Comparison of ENCODE assay signal across 10 cellular contexts in genomic region chr1:223843934-223844333, GRCh38. TPM values are rescaled to one million over a fixed set of nuclear protein-coding genes. Genes with fewer than 3 reads are reported as not detected.
DNase-seq lines count a peak whose midpoint lies in the region; ATAC-seq and TF ChIP-seq lines count a peak whose summit lies in the region.
"Had no signal": no experiment of that assay in that cellular context is flagged by ENCODE, and none has a peak within 500 bp of the region (broad histone marks: within the 10 kb centered on the region; RNA-seq: fewer than 3 reads in every experiment).

No MANE protein-coding gene starts in this region.

- H3K27ac ChIP-seq in OCI-LY3 (ENCODE audit: low read length) = no peak overlapping the region
- no peak overlapping the region for H3K27ac ChIP-seq in adrenal gland

- H3K36me3 ChIP-seq in OCI-LY3 (replicated peaks; ENCODE audit: low read depth, low read length) (peaks cover 4% of the 10 kb centered on the region), adrenal gland (replicated peaks in 1 of 2) (no peaks in the 10 kb centered on the region)
- H3K36me3 ChIP-seq: neutrophil had no signal

- peak overlapping the region; percentile 83 for H3K9ac ChIP-seq in OCI-LY3 (ENCODE audit: low read length)

- H2AFZ ChIP-seq in OCI-LY3 (ENCODE audit: low read depth, low read length) = no peak overlapping the region

- H3K27me3 Mint-ChIP-seq in effector memory CD8-positive, alpha-beta T cell = no peaks in the 10 kb centered on the region
- no peaks in the 10 kb centered on the region for H3K27me3 Mint-ChIP-seq in osteocyte (ENCODE audit: unreplicated experiment)

- peaks cover 23% of the 10 kb centered on the region for H3K4me1 ChIP-seq in OCI-LY3 (ENCODE audit: low read length)
- H3K4me1 ChIP-seq in adrenal gland (replicated peaks in 1 of 2) = peaks cover 9 to 45% of the 10 kb centered on the region in 2 donors

- H3K27ac Mint-ChIP-seq in effector memory CD8-positive, alpha-beta T cell = peak overlapping the region; percentile 97 to 98
- H3K27ac Mint-ChIP-seq in osteocyte (ENCODE audit: unreplicated experiment) = peak overlapping the region; percentile 96

- intact Hi-C loops in adrenal gland (cut with DNase I) = no loop called here

- H3K79me2 ChIP-seq in OCI-LY3 (ENCODE audit: low read length) = peaks cover 68% of the 10 kb centered on the region

- H3K4me2 ChIP-seq in OCI-LY3 (ENCODE audit: low read length) = peak overlapping the region; percentile 79

- TF ChIP-seq CTCF in OCI-LY3 (IDR thresholded peaks at IDR 0.05; ENCODE audit: low read depth, low read length) (no peak), osteocyte (IDR thresholded peaks at IDR 0.05) (no peak), adrenal gland (IDR thresholded peaks at IDR 0.05) (no peak)

- no peak for ATAC-seq in effector memory CD8-positive, alpha-beta T cell (replicated peaks)

- peaks cover 37 to 42% of the 10 kb centered on the region in 2 donors for H3K4me1 Mint-ChIP-seq in effector memory CD8-positive, alpha-beta T cell (ENCODE audit: low read depth in 2 of 2)
- peaks cover 46% of the 10 kb centered on the region for H3K4me1 Mint-ChIP-seq in osteocyte (ENCODE audit: unreplicated experiment)

- H3K9me3 Mint-ChIP-seq in effector memory CD8-positive, alpha-beta T cell = no peaks in the 10 kb centered on the region
- H3K9me3 Mint-ChIP-seq in osteocyte (ENCODE audit: unreplicated experiment) = no peaks in the 10 kb centered on the region

- DNase-seq in ELR (ENCODE audit: low read depth) (peak; percentile 16), osteocyte (ENCODE audit: extremely low spot score, unreplicated experiment) (no peak), D341Med (ENCODE audit: low spot score) (no peak), adrenal gland (no peak), NCI-H2196 treated with DMSO at 0.1 percent for 48 hours (lab: John Stamatoyannopoulos, UW; ENCODE audit: unreplicated experiment) (no peak), NCI-H345 treated with DMSO at 0.1 percent for 48 hours (lab: John Stamatoyannopoulos, UW; ENCODE audit: unreplicated experiment) (no peak)
- DNase-seq in effector memory CD8-positive, alpha-beta T cell = no peak
- DNase-seq: NCI-H1092 had no signal

- H3K9me3 ChIP-seq in OCI-LY3 (ENCODE audit: insufficient read depth, low read length) = no peaks in the 10 kb centered on the region
- no peaks in the 10 kb centered on the region for H3K9me3 ChIP-seq in adrenal gland (replicated peaks in 1 of 3)
- H3K9me3 ChIP-seq: neutrophil had no signal

- H4K20me1 ChIP-seq in OCI-LY3 (ENCODE audit: insufficient read depth, low read length) = peaks cover 53% of the 10 kb centered on the region

- no peaks in the 10 kb centered on the region for H3K27me3 ChIP-seq in OCI-LY3 (ENCODE audit: low read depth, low read length)
- H3K27me3 ChIP-seq in adrenal gland = no peaks in the 10 kb centered on the region
- H3K27me3 ChIP-seq: neutrophil had no signal

- 77 to 88% (median 81%) methylated on average over 6 of the region's 6 CpGs for WGBS in adrenal gland, 4 donors

- H3K4me3 ChIP-seq in OCI-LY3 (ENCODE audit: low read length) (peak overlapping the region; percentile 79), adrenal gland (no peak overlapping the region)

- no peak for TF ChIP-seq POLR2A in adrenal gland (IDR thresholded peaks at IDR 0.05)

- H3K4me3 Mint-ChIP-seq in effector memory CD8-positive, alpha-beta T cell = peak overlapping the region; percentile 95 to 98
- H3K4me3 Mint-ChIP-seq in osteocyte (ENCODE audit: unreplicated experiment) = peak overlapping the region; percentile 88

- peaks cover 31% of the 10 kb centered on the region for H3K36me3 Mint-ChIP-seq in effector memory CD8-positive, alpha-beta T cell (ENCODE audit: insufficient read depth)
- no peaks in the 10 kb centered on the region for H3K36me3 Mint-ChIP-seq in osteocyte (ENCODE audit: unreplicated experiment)

RNA-seq across cellular contexts. Expression of gene TP53BP2, which starts 1.8 kb away (rescaled TPM):
- total RNA-seq in osteocyte = 58.7 and 63.6 TPM in 2 replicates
- 10 to 100 TPM; 20.5 to 38.5 (median 31.2) TPM for total RNA-seq in adrenal gland
- polyA plus RNA-seq in adrenal gland = 10 to 100 TPM in 1 of 3 donors, 1 to 10 TPM in 2; 6.0 to 21.3 (median 6.9) TPM
